In the genomic region with DNA sequence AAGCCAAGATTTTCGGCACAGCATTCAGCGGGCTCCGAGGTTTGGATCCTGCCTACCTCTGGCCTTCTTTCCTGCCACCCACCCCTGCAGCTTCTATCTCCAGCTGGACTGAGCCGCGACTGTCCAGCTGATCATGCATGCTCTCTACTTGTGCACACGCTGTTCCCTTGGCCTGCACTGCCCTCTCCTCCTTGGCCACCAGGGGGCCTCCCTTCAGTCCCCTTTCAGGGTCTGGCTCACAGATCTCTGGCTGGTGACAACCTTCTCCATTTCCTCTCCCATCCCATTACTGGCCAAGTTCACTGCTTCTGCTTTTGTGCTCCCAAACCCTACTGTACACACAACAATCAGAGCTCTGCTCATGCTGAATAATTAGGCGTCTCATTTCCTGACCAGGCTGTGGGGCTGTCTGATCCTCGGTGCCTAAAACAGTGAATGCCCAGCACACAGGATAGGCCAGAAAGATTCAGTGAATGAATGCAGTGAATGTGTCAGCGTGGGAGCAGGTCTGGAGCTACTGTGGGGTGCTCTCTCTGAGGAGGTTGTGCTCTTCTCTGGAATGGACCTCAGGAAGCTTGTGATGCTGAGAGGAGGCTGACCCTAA, we compare ENCODE assay signal across 8 cellular contexts.
DNase-seq lines count a peak whose midpoint lies in the region; ATAC-seq and TF ChIP-seq lines count a peak whose summit lies in the region.

No MANE protein-coding gene starts in this region.

- CTCF ChIA-PET in mammary epithelial cell (lab: Charles Lee; ENCODE audit: low non-redundant PET): interaction anchor here (0.5 to 1.2 kb wide), 2 partner anchors 153 to 213 kb away, joined by 3 to 4 read pairs; no protein-coding TSS in a partner anchor

- in situ Hi-C loops in mammary epithelial cell (cut with MboI; ENCODE audit: low sequenced_read_pairs in 2 of 2): loop anchor here in 1 of 2 donors (25.0 kb wide), 1 partner anchor 164 kb away; no protein-coding TSS in a partner anchor

- H3K4me1 ChIP-seq in mammary epithelial cell (ENCODE audit: insufficient read depth, low read length): peaks cover 19% of the 10 kb centered on the region

- no peak overlapping the region for H3K9ac ChIP-seq in mammary epithelial cell (ENCODE audit: insufficient read depth, low read length)

- no peak overlapping the region for H3K27ac ChIP-seq in mammary epithelial cell (ENCODE audit: insufficient read depth, low read depth, low read length)

- peak; percentile 94 for ATAC-seq in GM21515 (IDR thresholded peaks at IDR 0.05; ENCODE audit: unreplicated experiment)
- peak; percentile 89 for ATAC-seq in left colon
- no peak for ATAC-seq in GM21723 (IDR thresholded peaks at IDR 0.05; ENCODE audit: unreplicated experiment)

- no peaks in the 10 kb centered on the region for H3K36me3 ChIP-seq in GM06990 (ENCODE audit: control insufficient read depth, insufficient read depth, low read length)
- no peaks in the 10 kb centered on the region for H3K36me3 ChIP-seq in mammary epithelial cell (ENCODE audit: insufficient read depth, low read length)

- no peaks in the 10 kb centered on the region for H3K27me3 ChIP-seq in GM06990 (replicated peaks; ENCODE audit: control insufficient read depth, insufficient read depth, low read length)
- no peaks in the 10 kb centered on the region for H3K27me3 ChIP-seq in mammary epithelial cell (ENCODE audit: insufficient read depth, low read length)

- no peak overlapping the region for H2AFZ ChIP-seq in mammary epithelial cell (ENCODE audit: low read depth, low read length)

- DNase-seq in GM06990 (ENCODE audit: extremely low read depth, insufficient read length): no peak
- DNase-seq in HuH-7 (ENCODE audit: low spot score): peak; percentile 58
- peak; percentile 55 for DNase-seq in RKO (ENCODE audit: low spot score)
- DNase-seq in mammary epithelial cell: peak; percentile 11
- DNase-seq in left colon: peak; percentile 66 to 78
- DNase-seq in stimulated activated CD8-positive, alpha-beta memory T cell treated with anti-CD3 and anti-CD28 coated beads, Interleukin-4, amount 100 ng/mL, for 48 hours: peak; percentile 73

- no peaks in the 10 kb centered on the region for H3K79me2 ChIP-seq in mammary epithelial cell (ENCODE audit: insufficient read depth, low read length)

- WGBS in mammary epithelial cell (ENCODE audit: low coverage, missing lambda C conversion rate): 75% methylated on average over 9 of the region's 9 CpGs

- BruUV-seq in mammary epithelial cell (replicated peaks; lab: Mats Ljungman, UMichigan): no TSS peak

- H3K9me3 ChIP-seq in mammary epithelial cell (replicated peaks; ENCODE audit: insufficient read depth, low read length): no peaks in the 10 kb centered on the region

- intact Hi-C loops in mammary epithelial cell (cut with micrococcal nuclease) (loop anchor here (1.0 to 2.0 kb wide), 3 partner anchors 152 to 362 kb away; no protein-coding TSS in a partner anchor), left colon (cut with DNase I, micrococcal nuclease) (no loop called here)

- TF ChIP-seq CTCF in GM06990 (IDR thresholded peaks at IDR 0.05; ENCODE audit: insufficient read depth, low read length, poor library complexity, severe bottlenecking): peak; percentile 98
- peak; percentile 81 to 83 for TF ChIP-seq CTCF in mammary epithelial cell (conservative IDR thresholded peaks at IDR 0.05 in 1 of 2, IDR thresholded peaks at IDR 0.05 in 1 of 2; ENCODE audit: extremely low read depth in 1 of 2, insufficient read depth in 1 of 2, low read depth in 1 of 2, low read length in 2 of 2)

- H4K20me1 ChIP-seq in mammary epithelial cell (ENCODE audit: insufficient read depth, low read length): no peaks in the 10 kb centered on the region

- H3K4me3 ChIP-seq in GM06990 (replicated peaks; ENCODE audit: low read depth, low read length) (no peak overlapping the region), mammary epithelial cell (replicated peaks in 1 of 3; ENCODE audit: insufficient read depth in 1 of 3, low read depth in 2 of 3, low read length in 3 of 3) (no peak overlapping the region)

- dilution Hi-C loops in mammary epithelial cell (cut with HindIII; ENCODE audit: low sequenced_read_pairs): no loop called here

- no peak overlapping the region for H3K4me2 ChIP-seq in mammary epithelial cell (ENCODE audit: insufficient read depth, low read depth, low read length)
